In genomic region chr16:27481282-27481934, GRCh38 we compare ENCODE assay signal across 21 cellular contexts.
DNase-seq lines count a peak whose midpoint lies in the region; ATAC-seq, FAIRE-seq and TF ChIP-seq lines count a peak whose summit lies in the region.
"Had no signal": no experiment of that assay in that cellular context is flagged by ENCODE, and none has a peak within 500 bp of the region (broad histone marks: within the 10 kb centered on the region; RNA-seq: fewer than 3 reads in every experiment).

No MANE protein-coding gene starts in this region.

- no peaks in the 10 kb centered on the region for H3K27me3 ChIP-seq in upper lobe of right lung

- no peak overlapping the region for H3K4me3 ChIP-seq in upper lobe of right lung
- H3K4me3 ChIP-seq: GM23248 had no signal

- no peaks in the 10 kb centered on the region for H3K27me3 Mint-ChIP-seq in activated CD8-positive, alpha-beta T cell treated with anti-CD3 and anti-CD28 coated beads, Interleukin-2, amount 10 ng/mL, durations not matched to agents 7 days and 5 days (ENCODE audit: low read depth)
- H3K27me3 Mint-ChIP-seq in activated CD8-positive, alpha-beta T cell treated with anti-CD3 and anti-CD28 coated beads for 36 hours: no peaks in the 10 kb centered on the region
- H3K27me3 Mint-ChIP-seq in endothelial cell (ENCODE audit: unreplicated experiment): peaks cover 1% of the 10 kb centered on the region

- ATAC-seq in activated CD8-positive, alpha-beta T cell treated with anti-CD3 and anti-CD28 coated beads, Interleukin-2, amount 10 ng/mL, durations not matched to agents 7 days and 5 days: no peak
- ATAC-seq in activated CD8-positive, alpha-beta T cell treated with anti-CD3 and anti-CD28 coated beads for 36 hours: no peak
- ATAC-seq in upper lobe of right lung: peak; percentile 8
- ATAC-seq in GM21360 (IDR thresholded peaks at IDR 0.05; ENCODE audit: unreplicated experiment): no peak
- ATAC-seq: HCT116 had no signal

- TF ChIP-seq CTCF in activated CD8-positive, alpha-beta T cell treated with anti-CD3 and anti-CD28 coated beads for 36 hours (IDR thresholded peaks at IDR 0.05): no peak
- no peak for TF ChIP-seq CTCF in endothelial cell (IDR thresholded peaks at IDR 0.05; ENCODE audit: unreplicated experiment)
- no peak for TF ChIP-seq CTCF in upper lobe of right lung (IDR thresholded peaks at IDR 0.05)

- peak overlapping the region; percentile 27 for H3K27ac Mint-ChIP-seq in activated CD8-positive, alpha-beta T cell treated with anti-CD3 and anti-CD28 coated beads, Interleukin-2, amount 10 ng/mL, durations not matched to agents 7 days and 5 days
- no peak overlapping the region for H3K27ac Mint-ChIP-seq in activated CD8-positive, alpha-beta T cell treated with anti-CD3 and anti-CD28 coated beads for 36 hours
- H3K27ac Mint-ChIP-seq in endothelial cell (ENCODE audit: unreplicated experiment): no peak overlapping the region

- H3K9me3 Mint-ChIP-seq in activated CD8-positive, alpha-beta T cell treated with anti-CD3 and anti-CD28 coated beads, Interleukin-2, amount 10 ng/mL, durations not matched to agents 7 days and 5 days (ENCODE audit: insufficient read depth): no peaks in the 10 kb centered on the region
- H3K9me3 Mint-ChIP-seq in activated CD8-positive, alpha-beta T cell treated with anti-CD3 and anti-CD28 coated beads for 36 hours: no peaks in the 10 kb centered on the region
- no peaks in the 10 kb centered on the region for H3K9me3 Mint-ChIP-seq in endothelial cell (ENCODE audit: unreplicated experiment)

- intact Hi-C loops in activated CD8-positive, alpha-beta T cell treated with anti-CD3 and anti-CD28 coated beads for 36 hours (cut with micrococcal nuclease): no loop called here
- intact Hi-C loops in posterior vena cava (cut with DNase I): no loop called here
- intact Hi-C loops in upper lobe of right lung (cut with DNase I): no loop called here

- no peak for DNase-seq in activated CD8-positive, alpha-beta T cell treated with anti-CD3 and anti-CD28 coated beads, Interleukin-2, amount 10 ng/mL, durations not matched to agents 7 days and 5 days
- no peak for DNase-seq in activated CD8-positive, alpha-beta T cell treated with anti-CD3 and anti-CD28 coated beads for 36 hours
- DNase-seq in endothelial cell (ENCODE audit: low spot score) (no peak), posterior vena cava (ENCODE audit: low spot score) (peak; percentile 64), upper lobe of right lung (no peak), H54 (ENCODE audit: insufficient read length, low spot score) (no peak)
- no peak for DNase-seq in activated naive CD4-positive, alpha-beta T cell treated with anti-CD3 and anti-CD28 coated beads, Interleukin-2, amount 50 U/mL, for 16 hours
- DNase-seq: COR-L47, DMS 273 treated with DMSO at 0.1 percent for 48 hours, GDM1, GM23248, NCI-H1105, NCI-H2081 treated with DMSO at 0.1 percent for 48 hours, NCI-H510A, NCI-H748 treated with DMSO at 0.1 percent for 48 hours, RPMI8226 had no signal

- no peaks in the 10 kb centered on the region for H3K9me3 ChIP-seq in upper lobe of right lung

- CTCF ChIA-PET in activated CD8-positive, alpha-beta T cell treated with anti-CD3 and anti-CD28 coated beads, Interleukin-2, amount 10 ng/mL, durations not matched to agents 7 days and 5 days (lab: Charles Lee): no interaction called here
- CTCF ChIA-PET in activated CD8-positive, alpha-beta T cell treated with anti-CD3 and anti-CD28 coated beads for 36 hours (lab: Charles Lee): no interaction called here

- TF ChIP-seq POLR2A in H54 (IDR thresholded peaks at IDR 0.05; ENCODE audit: low read depth, low read length): no peak

- peaks cover 99% of the 10 kb centered on the region for H3K36me3 ChIP-seq in upper lobe of right lung

- H3K4me3 Mint-ChIP-seq in activated CD8-positive, alpha-beta T cell treated with anti-CD3 and anti-CD28 coated beads, Interleukin-2, amount 10 ng/mL, durations not matched to agents 7 days and 5 days: no peak overlapping the region
- H3K4me3 Mint-ChIP-seq in activated CD8-positive, alpha-beta T cell treated with anti-CD3 and anti-CD28 coated beads for 36 hours: no peak overlapping the region
- peak overlapping the region; percentile 47 for H3K4me3 Mint-ChIP-seq in endothelial cell (ENCODE audit: unreplicated experiment)
- H3K4me3 Mint-ChIP-seq: CD14-positive monocyte had no signal

- POLR2A ChIA-PET in activated CD8-positive, alpha-beta T cell treated with anti-CD3 and anti-CD28 coated beads, Interleukin-2, amount 10 ng/mL, durations not matched to agents 7 days and 5 days (lab: Charles Lee): no interaction called here
- POLR2A ChIA-PET in activated CD8-positive, alpha-beta T cell treated with anti-CD3 and anti-CD28 coated beads for 36 hours (lab: Charles Lee): interaction anchor here (1.4 kb wide), 1 partner anchor 23 kb away, joined by 3 read pairs; no protein-coding TSS in a partner anchor

- no peaks in the 10 kb centered on the region for H3K4me1 Mint-ChIP-seq in activated CD8-positive, alpha-beta T cell treated with anti-CD3 and anti-CD28 coated beads, Interleukin-2, amount 10 ng/mL, durations not matched to agents 7 days and 5 days (ENCODE audit: low read depth)
- no peaks in the 10 kb centered on the region for H3K4me1 Mint-ChIP-seq in activated CD8-positive, alpha-beta T cell treated with anti-CD3 and anti-CD28 coated beads for 36 hours (ENCODE audit: low read depth)
- no peaks in the 10 kb centered on the region for H3K4me1 Mint-ChIP-seq in endothelial cell (ENCODE audit: unreplicated experiment)
- H3K4me1 Mint-ChIP-seq: CD14-positive monocyte had no signal

- no peak overlapping the region for H3K27ac ChIP-seq in upper lobe of right lung
- H3K27ac ChIP-seq: 22Rv1, GM23248 had no signal

- H3K4me1 ChIP-seq in upper lobe of right lung: no peaks in the 10 kb centered on the region

- no peak for FAIRE-seq in H54 (lab: Jason Lieb, UNC)
- FAIRE-seq: GM19239 had no signal

- peaks cover 61% of the 10 kb centered on the region for H3K36me3 Mint-ChIP-seq in activated CD8-positive, alpha-beta T cell treated with anti-CD3 and anti-CD28 coated beads, Interleukin-2, amount 10 ng/mL, durations not matched to agents 7 days and 5 days (ENCODE audit: low read depth)
- H3K36me3 Mint-ChIP-seq in activated CD8-positive, alpha-beta T cell treated with anti-CD3 and anti-CD28 coated beads for 36 hours (ENCODE audit: low read depth): peaks cover 39% of the 10 kb centered on the region
- H3K36me3 Mint-ChIP-seq in endothelial cell (ENCODE audit: low read depth, unreplicated experiment): peaks cover 58% of the 10 kb centered on the region
